Comparison of ENCODE assay signal across 19 cellular contexts in genomic region chr6:156598316-156598715, GRCh38.
DNase-seq lines count a peak whose midpoint lies in the region; ATAC-seq and TF ChIP-seq lines count a peak whose summit lies in the region.
"Had no signal": no experiment of that assay in that cellular context is flagged by ENCODE, and none has a peak within 500 bp of the region (broad histone marks: within the 10 kb centered on the region; RNA-seq: fewer than 3 reads in every experiment).

No MANE protein-coding gene starts in this region.

- DNase-seq in NCI-H82 (lab: John Stamatoyannopoulos, UW) (peak; percentile 15), NCI-H82 treated with DMSO at 0.1 percent for 48 hours (lab: John Stamatoyannopoulos, UW; ENCODE audit: unreplicated experiment) (no peak), naive B cell (no peak), COR-L47 (lab: John Stamatoyannopoulos, UW) (no peak), upper lobe of left lung (no peak)
- DNase-seq in activated naive CD4-positive, alpha-beta T cell treated with anti-CD3 and anti-CD28 coated beads, Interleukin-2, amount 10 ng/mL, durations not matched to agents 7 days and 5 days = no peak
- DNase-seq: Calu3; CD4-positive, alpha-beta memory T cell; H9; Kasumi-1; MM.1S; NCI-H1092 treated with DMSO at 0.1 percent for 48 hours; NCI-H2081; NCI-H774; SHP77 had no signal

- H3K4me1 ChIP-seq in upper lobe of left lung = no peaks in the 10 kb centered on the region

- TF ChIP-seq EP300 in upper lobe of left lung (IDR thresholded peaks at IDR 0.05) = no peak

- H3K27me3 ChIP-seq in upper lobe of left lung = no peaks in the 10 kb centered on the region

- TF ChIP-seq POLR2A in upper lobe of left lung (IDR thresholded peaks at IDR 0.05) = no peak

- H3K36me3 Mint-ChIP-seq in brain = no peaks in the 10 kb centered on the region
- H3K36me3 Mint-ChIP-seq in naive B cell = peaks cover 0 to 4% of the 10 kb centered on the region in 2 donors
- H3K36me3 Mint-ChIP-seq in activated naive CD4-positive, alpha-beta T cell treated with anti-CD3 and anti-CD28 coated beads, Interleukin-2, amount 10 ng/mL, durations not matched to agents 7 days and 5 days = no peaks in the 10 kb centered on the region
- H3K36me3 Mint-ChIP-seq: CD4-positive, alpha-beta memory T cell had no signal

- no peaks in the 10 kb centered on the region for H3K9me3 ChIP-seq in upper lobe of left lung
- H3K9me3 ChIP-seq: SK-N-SH had no signal

- no peaks in the 10 kb centered on the region for H3K9me3 Mint-ChIP-seq in brain
- H3K9me3 Mint-ChIP-seq in naive B cell = peaks cover 0 to 6% (median 2%) of the 10 kb centered on the region in 7 donors
- no peaks in the 10 kb centered on the region for H3K9me3 Mint-ChIP-seq in activated naive CD4-positive, alpha-beta T cell treated with anti-CD3 and anti-CD28 coated beads, Interleukin-2, amount 10 ng/mL, durations not matched to agents 7 days and 5 days
- H3K9me3 Mint-ChIP-seq: CD4-positive, alpha-beta memory T cell; IgD-negative memory B cell had no signal

- no peak overlapping the region for H3K4me3 ChIP-seq in upper lobe of left lung

- CTCF ChIA-PET in activated naive CD4-positive, alpha-beta T cell treated with anti-CD3 and anti-CD28 coated beads, Interleukin-2, amount 10 ng/mL, durations not matched to agents 7 days and 5 days (lab: Charles Lee) = no interaction called here

- no peak for ATAC-seq in naive B cell (ENCODE audit: low read depth in 2 of 2)
- ATAC-seq in HG03025 (IDR thresholded peaks at IDR 0.05; ENCODE audit: low FRiP score, unreplicated experiment) = no peak
- no peak for ATAC-seq in upper lobe of left lung (ENCODE audit: low FRiP score in 2 of 2)

- H3K27me3 Mint-ChIP-seq in brain (peaks cover 5% of the 10 kb centered on the region), naive B cell (peaks cover 9 to 31% (median 27%) of the 10 kb centered on the region in 3 donors)
- peaks cover 14% of the 10 kb centered on the region for H3K27me3 Mint-ChIP-seq in activated naive CD4-positive, alpha-beta T cell treated with anti-CD3 and anti-CD28 coated beads, Interleukin-2, amount 10 ng/mL, durations not matched to agents 7 days and 5 days

- H3K36me3 ChIP-seq in upper lobe of left lung = no peaks in the 10 kb centered on the region

- TF ChIP-seq CTCF in brain (conservative IDR thresholded peaks at IDR 0.05) (no peak), upper lobe of left lung (IDR thresholded peaks at IDR 0.05) (no peak)

- H3K4me3 Mint-ChIP-seq in brain = peak overlapping the region; percentile 9 to 57 (median 41)
- H3K4me3 Mint-ChIP-seq in naive B cell = peak overlapping the region in 5 of 8 donors; percentile 2 to 70 (median 34)
- H3K4me3 Mint-ChIP-seq in activated naive CD4-positive, alpha-beta T cell treated with anti-CD3 and anti-CD28 coated beads, Interleukin-2, amount 10 ng/mL, durations not matched to agents 7 days and 5 days = no peak overlapping the region
- H3K4me3 Mint-ChIP-seq: CD4-positive, alpha-beta memory T cell; H9 had no signal

- H3K27ac Mint-ChIP-seq in brain (peak overlapping the region in 2 of 5 experiments; percentile 52 to 63), naive B cell (peak overlapping the region in 2 of 6 donors; percentile 21 to 57)
- no peak overlapping the region for H3K27ac Mint-ChIP-seq in activated naive CD4-positive, alpha-beta T cell treated with anti-CD3 and anti-CD28 coated beads, Interleukin-2, amount 10 ng/mL, durations not matched to agents 7 days and 5 days
- H3K27ac Mint-ChIP-seq: CD4-positive, alpha-beta memory T cell; H9; IgD-negative memory B cell had no signal

- no peak overlapping the region for H3K27ac ChIP-seq in upper lobe of left lung

- H3K4me1 Mint-ChIP-seq in brain (peaks cover 37% of the 10 kb centered on the region), naive B cell (peaks cover 12 to 25% (median 23%) of the 10 kb centered on the region in 3 donors)
- no peaks in the 10 kb centered on the region for H3K4me1 Mint-ChIP-seq in activated naive CD4-positive, alpha-beta T cell treated with anti-CD3 and anti-CD28 coated beads, Interleukin-2, amount 10 ng/mL, durations not matched to agents 7 days and 5 days

- 50 to 58% methylated on average over 14 of the region's 14 CpGs for WGBS in upper lobe of left lung, 2 donors
